23 cellular contexts compared by ENCODE assay signal in genomic region chr13:59842507-59842906, GRCh38.
"Had no signal": no experiment of that assay in that cellular context is flagged by ENCODE, and none has a peak within 500 bp of the region (broad histone marks: within the 10 kb centered on the region; RNA-seq: fewer than 3 reads in every experiment).

No MANE protein-coding gene starts in this region.

- H3K4me3 ChIP-seq: coronary artery, heart left ventricle, neural progenitor cell, transverse colon had no signal

- H3K4me2 ChIP-seq: neural progenitor cell had no signal

- H2AFZ ChIP-seq: neural progenitor cell had no signal

- H3K9ac ChIP-seq: neural progenitor cell had no signal

- H3K27ac ChIP-seq: coronary artery, heart left ventricle, neural progenitor cell, transverse colon had no signal

- H3K9me3 Mint-ChIP-seq: effector memory CD8-positive, alpha-beta T cell; natural killer cell; neural progenitor cell had no signal

- H3K27ac Mint-ChIP-seq: activated CD4-positive, alpha-beta T cell treated with anti-CD3 and anti-CD28 coated beads for 36 hours; activated CD8-positive, alpha-beta memory T cell treated with anti-CD3 and anti-CD28 coated beads, Interleukin-2, amount 10 ng/mL, durations not matched to agents 7 days and 5 days; activated CD8-positive, alpha-beta T cell treated with anti-CD3 and anti-CD28 coated beads, Interleukin-2, amount 10 ng/mL, durations not matched to agents 7 days and 5 days; activated naive CD8-positive, alpha-beta T cell; effector memory CD8-positive, alpha-beta T cell; immature natural killer cell; natural killer cell; neural progenitor cell had no signal

- H3K4me3 Mint-ChIP-seq: activated CD4-positive, alpha-beta T cell treated with anti-CD3 and anti-CD28 coated beads for 36 hours; activated CD8-positive, alpha-beta memory T cell treated with anti-CD3 and anti-CD28 coated beads, Interleukin-2, amount 10 ng/mL, durations not matched to agents 7 days and 5 days; activated CD8-positive, alpha-beta T cell treated with anti-CD3 and anti-CD28 coated beads, Interleukin-2, amount 10 ng/mL, durations not matched to agents 7 days and 5 days; activated naive CD8-positive, alpha-beta T cell; effector memory CD8-positive, alpha-beta T cell; immature natural killer cell; natural killer cell; neural progenitor cell had no signal

- H3K27me3 Mint-ChIP-seq: activated CD4-positive, alpha-beta T cell treated with anti-CD3 and anti-CD28 coated beads for 36 hours; activated CD8-positive, alpha-beta memory T cell treated with anti-CD3 and anti-CD28 coated beads, Interleukin-2, amount 10 ng/mL, durations not matched to agents 7 days and 5 days; activated naive CD8-positive, alpha-beta T cell; effector memory CD8-positive, alpha-beta T cell had no signal

- H3K27me3 ChIP-seq: heart left ventricle, neural progenitor cell, transverse colon had no signal

- H3K36me3 ChIP-seq: heart left ventricle, neural progenitor cell, transverse colon had no signal

- DNase-seq: activated CD4-positive, alpha-beta T cell treated with anti-CD3 and anti-CD28 coated beads for 36 hours; activated CD4-positive, CD25-positive, alpha-beta regulatory T cell; activated CD8-positive, alpha-beta memory T cell treated with anti-CD3 and anti-CD28 coated beads, Interleukin-2, amount 10 ng/mL, durations not matched to agents 7 days and 5 days; activated CD8-positive, alpha-beta T cell treated with anti-CD3 and anti-CD28 coated beads, Interleukin-2, amount 10 ng/mL, durations not matched to agents 7 days and 5 days; activated effector memory CD4-positive, alpha-beta T cell treated with Interleukin-2 at 50 U/mL for 16 hours; activated naive CD4-positive, alpha-beta T cell treated with Interleukin-2 at 50 U/mL for 16 hours; anterior cingulate cortex; effector memory CD8-positive, alpha-beta T cell; foreskin fibroblast; heart left ventricle; hypothalamus; immature natural killer cell; kidney; mesenchymal stem cell; natural killer cell; right cardiac atrium; stimulated activated naive CD4-positive, alpha-beta T cell treated with Interleukin-2 at 50 U/mL for 16 hours; T-helper 2 cell; transverse colon had no signal

- ATAC-seq: activated CD4-positive, alpha-beta T cell treated with anti-CD3 and anti-CD28 coated beads for 36 hours; activated CD8-positive, alpha-beta memory T cell treated with anti-CD3 and anti-CD28 coated beads, Interleukin-2, amount 10 ng/mL, durations not matched to agents 7 days and 5 days; activated CD8-positive, alpha-beta T cell treated with anti-CD3 and anti-CD28 coated beads, Interleukin-2, amount 10 ng/mL, durations not matched to agents 7 days and 5 days; effector memory CD8-positive, alpha-beta T cell; esophagus mucosa; heart left ventricle; natural killer cell; right cardiac atrium had no signal

- H3K36me3 Mint-ChIP-seq: activated CD8-positive, alpha-beta memory T cell treated with anti-CD3 and anti-CD28 coated beads, Interleukin-2, amount 10 ng/mL, durations not matched to agents 7 days and 5 days; activated naive CD8-positive, alpha-beta T cell; immature natural killer cell; natural killer cell; neural progenitor cell had no signal

- H3K9me3 ChIP-seq: heart left ventricle, transverse colon had no signal

- H3K4me1 Mint-ChIP-seq: activated CD4-positive, alpha-beta T cell treated with anti-CD3 and anti-CD28 coated beads for 36 hours; activated CD8-positive, alpha-beta memory T cell treated with anti-CD3 and anti-CD28 coated beads, Interleukin-2, amount 10 ng/mL, durations not matched to agents 7 days and 5 days; immature natural killer cell; natural killer cell; neural progenitor cell had no signal

- H3K4me1 ChIP-seq: heart left ventricle had no signal
